In genomic region chr16:75203667-75204409, GRCh38 we compare ENCODE assay signal across 25 cellular contexts. TPM values are rescaled to one million over a fixed set of nuclear protein-coding genes. Genes with fewer than 3 reads are reported as not detected.
DNase-seq lines count a peak whose midpoint lies in the region; ATAC-seq and TF ChIP-seq lines count a peak whose summit lies in the region.
"Had no signal": no experiment of that assay in that cellular context is flagged by ENCODE, and none has a peak within 500 bp of the region (broad histone marks: within the 10 kb centered on the region; RNA-seq: fewer than 3 reads in every experiment).

No MANE protein-coding gene starts in this region.

- TF ChIP-seq CTCF in right lobe of liver (IDR thresholded peaks at IDR 0.05): no peak
- no peak for TF ChIP-seq CTCF in suprapubic skin (IDR thresholded peaks at IDR 0.05)

- H3K36me3 Mint-ChIP-seq in activated CD4-positive, alpha-beta T cell treated with anti-CD3 and anti-CD28 coated beads, Interleukin-2, amount 10 ng/mL, durations not matched to agents 7 days and 5 days (ENCODE audit: low read depth): no peaks in the 10 kb centered on the region
- no peaks in the 10 kb centered on the region for H3K36me3 Mint-ChIP-seq in T-helper 17 cell (ENCODE audit: low read depth)
- H3K36me3 Mint-ChIP-seq: stimulated activated naive B cell treated with anti-CD40 and anti-IgM and Interleukin-4, amounts not matched to agents 10 μg/mL and 1 μg/mL and 100 μg/mL, for 72 hours had no signal

- intact Hi-C loops in right lobe of liver (cut with DNase I): no loop called here

- peaks cover 4% of the 10 kb centered on the region for H3K27me3 Mint-ChIP-seq in activated CD4-positive, alpha-beta T cell treated with anti-CD3 and anti-CD28 coated beads, Interleukin-2, amount 10 ng/mL, durations not matched to agents 7 days and 5 days
- H3K27me3 Mint-ChIP-seq in T-helper 17 cell: no peaks in the 10 kb centered on the region
- H3K27me3 Mint-ChIP-seq: activated T-cell treated with anti-CD3 and anti-CD28 coated beads, Interleukin-2, amount 50 U/mL, for 24 hours had no signal

- H3K4me3 Mint-ChIP-seq in activated CD4-positive, alpha-beta T cell treated with anti-CD3 and anti-CD28 coated beads, Interleukin-2, amount 10 ng/mL, durations not matched to agents 7 days and 5 days: no peak overlapping the region
- no peak overlapping the region for H3K4me3 Mint-ChIP-seq in T-helper 17 cell
- H3K4me3 Mint-ChIP-seq: activated T-cell treated with anti-CD3 and anti-CD28 coated beads, Interleukin-2, amount 50 U/mL, for 24 hours; dendritic cell treated with granulocyte-macrophage colony-stimulating factor and Interleukin-4, amounts not matched to agents 40 ng/mL and 50 ng/mL, for 4 days; stimulated activated naive B cell treated with anti-CD40 and anti-IgM and Interleukin-4, amounts not matched to agents 10 μg/mL and 1 μg/mL and 100 μg/mL, for 72 hours had no signal

- WGBS in right lobe of liver (ENCODE audit: insufficient coverage, low coverage, low lambda C conversion rate, missing lambda C conversion rate): 43% methylated on average over 4 of the region's 13 CpGs
- WGBS in suprapubic skin: 84% methylated on average over 12 of the region's 13 CpGs

- H3K27ac Mint-ChIP-seq in activated CD4-positive, alpha-beta T cell treated with anti-CD3 and anti-CD28 coated beads, Interleukin-2, amount 10 ng/mL, durations not matched to agents 7 days and 5 days: peak overlapping the region; percentile 43
- H3K27ac Mint-ChIP-seq in T-helper 17 cell: peak overlapping the region; percentile 75
- H3K27ac Mint-ChIP-seq: activated T-cell treated with anti-CD3 and anti-CD28 coated beads, Interleukin-2, amount 50 U/mL, for 24 hours; dendritic cell treated with granulocyte-macrophage colony-stimulating factor and Interleukin-4, amounts not matched to agents 40 ng/mL and 50 ng/mL, for 4 days; stimulated activated naive B cell treated with anti-CD40 and anti-IgM and Interleukin-4, amounts not matched to agents 10 μg/mL and 1 μg/mL and 100 μg/mL, for 72 hours had no signal

- TF ChIP-seq POLR2A in right lobe of liver (IDR thresholded peaks at IDR 0.05): no peak
- no peak for TF ChIP-seq POLR2A in suprapubic skin (IDR thresholded peaks at IDR 0.05)

- no peaks in the 10 kb centered on the region for H3K4me1 ChIP-seq in right lobe of liver
- H3K4me1 ChIP-seq in suprapubic skin: peaks cover 5% of the 10 kb centered on the region
- H3K4me1 ChIP-seq: BE2C, psoas muscle had no signal

- CTCF ChIA-PET in activated CD4-positive, alpha-beta T cell treated with anti-CD3 and anti-CD28 coated beads, Interleukin-2, amount 10 ng/mL, durations not matched to agents 7 days and 5 days (lab: Charles Lee): interaction anchor here (0.6 kb wide), 1 partner anchor 1086 kb away, joined by 3 read pairs; no protein-coding TSS in a partner anchor

- H3K27ac ChIP-seq in right lobe of liver (no peak overlapping the region), suprapubic skin (no peak overlapping the region)
- H3K27ac ChIP-seq: psoas muscle had no signal

- no peak for DNase-seq in activated CD4-positive, alpha-beta T cell treated with anti-CD3 and anti-CD28 coated beads, Interleukin-2, amount 10 ng/mL, durations not matched to agents 7 days and 5 days
- DNase-seq in activated CD4-positive, alpha-beta T cell treated with anti-CD3 and anti-CD28 coated beads, Interleukin-2, amount 50 U/mL, for 4 hours: no peak
- DNase-seq in T-helper 17 cell: no peak
- peak in 2 of 3 donors; percentile 13 to 43 for DNase-seq in right lobe of liver
- DNase-seq in suprapubic skin (ENCODE audit: low spot score in 2 of 2): peak; percentile 38 to 70
- no peak for DNase-seq in H4 (ENCODE audit: low spot score)
- DNase-seq in NOMO-1 treated with dmso at 0.1 percent for 144 hours (lab: John Stamatoyannopoulos, UW; ENCODE audit: unreplicated experiment): no peak
- DNase-seq in hepatic stellate cell (ENCODE audit: low spot score): no peak
- DNase-seq: activated CD4-positive, CD25-positive, alpha-beta regulatory T cell treated with anti-CD3 and anti-CD28 coated beads, Interleukin-2, amount 50 U/mL, for 72 hours; activated naive CD4-positive, alpha-beta T cell treated with Interleukin-2 at 50 U/mL for 16 hours; activated T-cell treated with anti-CD3 and anti-CD28 coated beads, Interleukin-2, amount 50 U/mL, for 24 hours; amniotic stem cell; BE2C; DMS79 treated with DMSO at 0.1 percent for 48 hours; NCI-H1105; NCI-H524 treated with DMSO at 0.1 percent for 48 hours; SK-N-SH; stimulated activated CD4-positive, alpha-beta T cell treated with anti-CD3 and anti-CD28 coated beads, Interleukin-2, amount 100 ng/mL, for 48 hours; stimulated activated naive B cell treated with anti-CD40 and anti-IgM and Interleukin-4, amounts not matched to agents 10 μg/mL and 1 μg/mL and 100 μg/mL, for 72 hours; T-helper 9 cell had no signal

- ATAC-seq in T-helper 17 cell (no peak), right lobe of liver (no peak)
- ATAC-seq: stimulated activated naive B cell treated with anti-CD40 and anti-IgM and Interleukin-4, amounts not matched to agents 10 μg/mL and 1 μg/mL and 100 μg/mL, for 72 hours had no signal

- TF ChIP-seq EP300 in suprapubic skin (IDR thresholded peaks at IDR 0.05): no peak

- H3K9me3 Mint-ChIP-seq in activated CD4-positive, alpha-beta T cell treated with anti-CD3 and anti-CD28 coated beads, Interleukin-2, amount 10 ng/mL, durations not matched to agents 7 days and 5 days: no peaks in the 10 kb centered on the region
- H3K9me3 Mint-ChIP-seq: activated T-cell treated with anti-CD3 and anti-CD28 coated beads, Interleukin-2, amount 50 U/mL, for 24 hours; dendritic cell treated with granulocyte-macrophage colony-stimulating factor and Interleukin-4, amounts not matched to agents 40 ng/mL and 50 ng/mL, for 4 days; stimulated activated naive B cell treated with anti-CD40 and anti-IgM and Interleukin-4, amounts not matched to agents 10 μg/mL and 1 μg/mL and 100 μg/mL, for 72 hours had no signal

- no peaks in the 10 kb centered on the region for H3K27me3 ChIP-seq in right lobe of liver
- no peaks in the 10 kb centered on the region for H3K27me3 ChIP-seq in suprapubic skin
- H3K27me3 ChIP-seq: BE2C had no signal

- no peaks in the 10 kb centered on the region for H3K36me3 ChIP-seq in right lobe of liver
- no peaks in the 10 kb centered on the region for H3K36me3 ChIP-seq in suprapubic skin
- H3K36me3 ChIP-seq: BE2C had no signal

- H3K4me3 ChIP-seq in right lobe of liver (no peak overlapping the region), suprapubic skin (no peak overlapping the region)
- H3K4me3 ChIP-seq: psoas muscle, smooth muscle cell had no signal

- POLR2A ChIA-PET in activated CD4-positive, alpha-beta T cell treated with anti-CD3 and anti-CD28 coated beads, Interleukin-2, amount 10 ng/mL, durations not matched to agents 7 days and 5 days (lab: Charles Lee): no interaction called here

- H3K4me1 Mint-ChIP-seq in activated CD4-positive, alpha-beta T cell treated with anti-CD3 and anti-CD28 coated beads, Interleukin-2, amount 10 ng/mL, durations not matched to agents 7 days and 5 days: peaks cover 15% of the 10 kb centered on the region
- H3K4me1 Mint-ChIP-seq in T-helper 17 cell: peaks cover 11% of the 10 kb centered on the region

- H3K9me3 ChIP-seq in T-helper 17 cell (ENCODE audit: control insufficient read depth, low read length, poor library complexity, severe bottlenecking) (no peaks in the 10 kb centered on the region), right lobe of liver (no peaks in the 10 kb centered on the region), suprapubic skin (no peaks in the 10 kb centered on the region)
- H3K9me3 ChIP-seq: BE2C, psoas muscle, SK-N-SH had no signal

RNA-seq across cellular contexts. Expression of gene CTRB2, which starts 3.1 kb away (rescaled TPM):
- total RNA-seq in activated CD4-positive, alpha-beta T cell treated with anti-CD3 and anti-CD28 coated beads, Interleukin-2, amount 10 ng/mL, durations not matched to agents 7 days and 5 days: not detected
- not detected for total RNA-seq in T-helper 17 cell
- not detected for total RNA-seq in right lobe of liver
- not detected for total RNA-seq in suprapubic skin
- total RNA-seq in H4 (2014; rRNA removed; shearing (Covaris generic)): not detected in 2 replicates
- total RNA-seq: bronchial epithelial cell, endothelial cell of umbilical vein had no signal

RNA-seq across cellular contexts. Expression of gene CTRB1, which starts 14.9 kb away (rescaled TPM):
- not detected for total RNA-seq in activated CD4-positive, alpha-beta T cell treated with anti-CD3 and anti-CD28 coated beads, Interleukin-2, amount 10 ng/mL, durations not matched to agents 7 days and 5 days
- total RNA-seq in T-helper 17 cell: not detected
- not detected for total RNA-seq in right lobe of liver
- not detected for total RNA-seq in suprapubic skin
- not detected in 2 replicates for total RNA-seq in H4 (2014; rRNA removed; shearing (Covaris generic))
- total RNA-seq: bronchial epithelial cell, endothelial cell of umbilical vein, smooth muscle cell had no signal

RNA-seq across cellular contexts. Expression of gene BCAR1, which starts 47.6 kb away (rescaled TPM):
- under 1 TPM in 1 of 2 experiments, not detected in 1; 0.04 TPM for total RNA-seq in activated CD4-positive, alpha-beta T cell treated with anti-CD3 and anti-CD28 coated beads, Interleukin-2, amount 10 ng/mL, durations not matched to agents 7 days and 5 days
- under 1 TPM in 1 of 2 donors, not detected in 1; 0.50 TPM for total RNA-seq in T-helper 17 cell
- total RNA-seq in right lobe of liver: 100 to 1,000 TPM in 1 of 6 experiments, 10 to 100 TPM in 5; 29.2 to 108 (median 51.2) TPM
- total RNA-seq in suprapubic skin: 10 to 100 TPM; 26.5 to 39.2 (median 30.9) TPM
- total RNA-seq in H4 (2014; rRNA removed; shearing (Covaris generic)): 12.9 and 19.6 TPM in 2 replicates

RNA-seq across cellular contexts. Expression of gene ZFP1, which starts 55.5 kb away (rescaled TPM):
- total RNA-seq in activated CD4-positive, alpha-beta T cell treated with anti-CD3 and anti-CD28 coated beads, Interleukin-2, amount 10 ng/mL, durations not matched to agents 7 days and 5 days: 10 to 100 TPM; 11.4 to 13.1 TPM
- total RNA-seq in T-helper 17 cell (10 to 100 TPM; 10.2 to 10.4 TPM), right lobe of liver (10 to 100 TPM in 3 of 6 experiments, 1 to 10 TPM in 3; 3.7 to 18.6 (median 9.3) TPM), suprapubic skin (1 to 10 TPM; 4.4 to 8.7 (median 6.8) TPM)
- total RNA-seq in H4 (2014; rRNA removed; shearing (Covaris generic)): 8.4 and 10.0 TPM in 2 replicates

Comparison
In these comparisons a context has a peak if more than half of its experiments do, and no peak if none do; other contexts are left out.
1. DNase-seq: peak in right lobe of liver (2 of 3) and suprapubic skin (2 of 2); none in activated CD4-positive, alpha-beta T cell treated with anti-CD3 and anti-CD28 coated beads, Interleukin-2, amount 10 ng/mL, durations not matched to agents 7 days and 5 days (single experiment), activated CD4-positive, alpha-beta T cell treated with anti-CD3 and anti-CD28 coated beads, Interleukin-2, amount 50 U/mL, for 4 hours (0 of 2), T-helper 17 cell (0 of 3), H4 (single experiment), NOMO-1 treated with dmso at 0.1 percent for 144 hours (single experiment) and hepatic stellate cell (single experiment).